In genomic region chr2:170973492-170974303, GRCh38 we compare ENCODE assay signal across 1 cellular context.
TF ChIP-seq lines count a peak whose summit lies in the region.

No MANE protein-coding gene starts in this region.

TF ChIP-seq in HEK293, 187 proteins besides CTCF, POLR2A, EP300 and RAD21 (continued from another document and continues in another):
- peak; percentile 38 for TF ChIP-seq ZBTB26 (tag by site-specific recombination; optimal IDR thresholded peaks at IDR 0.05)
- no peak for TF ChIP-seq SETDB1 (IDR thresholded peaks at IDR 0.05; ENCODE audit: insufficient read length, low read length)
- TF ChIP-seq OVOL3 (tag by site-specific recombination; IDR thresholded peaks at IDR 0.05): no peak
- TF ChIP-seq ZNF140 (tag by site-specific recombination; IDR thresholded peaks at IDR 0.05): no peak
- TF ChIP-seq ZBTB21 (tag by site-specific recombination; IDR thresholded peaks at IDR 0.05): no peak
- no peak for TF ChIP-seq ZNF514 (tag by site-specific recombination; IDR thresholded peaks at IDR 0.05)
- peak; percentile 82 for TF ChIP-seq ZBTB8A (tag by site-specific recombination; IDR thresholded peaks at IDR 0.05)
- no peak for TF ChIP-seq REPIN1 (tag by site-specific recombination; IDR thresholded peaks at IDR 0.05; ENCODE audit: low read depth)
- TF ChIP-seq, protein P1, sequence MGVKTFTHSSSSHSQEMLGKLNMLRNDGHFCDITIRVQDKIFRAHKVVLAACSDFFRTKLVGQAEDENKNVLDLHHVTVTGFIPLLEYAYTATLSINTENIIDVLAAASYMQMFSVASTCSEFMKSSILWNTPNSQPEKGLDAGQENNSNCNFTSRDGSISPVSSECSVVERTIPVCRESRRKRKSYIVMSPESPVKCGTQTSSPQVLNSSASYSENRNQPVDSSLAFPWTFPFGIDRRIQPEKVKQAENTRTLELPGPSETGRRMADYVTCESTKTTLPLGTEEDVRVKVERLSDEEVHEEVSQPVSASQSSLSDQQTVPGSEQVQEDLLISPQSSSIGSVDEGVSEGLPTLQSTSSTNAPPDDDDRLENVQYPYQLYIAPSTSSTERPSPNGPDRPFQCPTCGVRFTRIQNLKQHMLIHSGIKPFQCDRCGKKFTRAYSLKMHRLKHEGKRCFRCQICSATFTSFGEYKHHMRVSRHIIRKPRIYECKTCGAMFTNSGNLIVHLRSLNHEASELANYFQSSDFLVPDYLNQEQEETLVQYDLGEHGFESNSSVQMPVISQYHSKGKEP (tag by site-specific recombination; IDR thresholded peaks at IDR 0.05): peak; percentile 53
- TF ChIP-seq ZNF561 (tag by site-specific recombination; IDR thresholded peaks at IDR 0.05; ENCODE audit: borderline replicate concordance): 0 out of 2 replicates have a peak, but pooled peaks have one; percentile 50
- TF ChIP-seq GLI2 (tag by site-specific recombination; IDR thresholded peaks at IDR 0.05; ENCODE audit: borderline replicate concordance, low read depth): no peak
- no peak for TF ChIP-seq RBAK (tag by site-specific recombination; IDR thresholded peaks at IDR 0.05)
- no peak for TF ChIP-seq ZBTB7A (tag by site-specific recombination; IDR thresholded peaks at IDR 0.05; ENCODE audit: low read depth)
- TF ChIP-seq, protein P2, sequence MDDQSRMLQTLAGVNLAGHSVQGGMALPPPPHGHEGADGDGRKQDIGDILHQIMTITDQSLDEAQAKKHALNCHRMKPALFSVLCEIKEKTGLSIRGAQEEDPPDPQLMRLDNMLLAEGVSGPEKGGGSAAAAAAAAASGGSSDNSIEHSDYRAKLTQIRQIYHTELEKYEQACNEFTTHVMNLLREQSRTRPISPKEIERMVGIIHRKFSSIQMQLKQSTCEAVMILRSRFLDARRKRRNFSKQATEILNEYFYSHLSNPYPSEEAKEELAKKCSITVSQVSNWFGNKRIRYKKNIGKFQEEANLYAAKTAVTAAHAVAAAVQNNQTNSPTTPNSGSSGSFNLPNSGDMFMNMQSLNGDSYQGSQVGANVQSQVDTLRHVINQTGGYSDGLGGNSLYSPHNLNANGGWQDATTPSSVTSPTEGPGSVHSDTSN (CRISPR knock-in tag; IDR thresholded peaks at IDR 0.05): peak; percentile 44; the same call in 1 of the 2 replicates
- TF ChIP-seq ZNF366 (tag by site-specific recombination; conservative IDR thresholded peaks at IDR 0.05): no peak
- peak; percentile 32; the same call in 1 of the 2 replicates for TF ChIP-seq SP3 (tag by site-specific recombination; IDR thresholded peaks at IDR 0.05)
- TF ChIP-seq, protein P3, sequence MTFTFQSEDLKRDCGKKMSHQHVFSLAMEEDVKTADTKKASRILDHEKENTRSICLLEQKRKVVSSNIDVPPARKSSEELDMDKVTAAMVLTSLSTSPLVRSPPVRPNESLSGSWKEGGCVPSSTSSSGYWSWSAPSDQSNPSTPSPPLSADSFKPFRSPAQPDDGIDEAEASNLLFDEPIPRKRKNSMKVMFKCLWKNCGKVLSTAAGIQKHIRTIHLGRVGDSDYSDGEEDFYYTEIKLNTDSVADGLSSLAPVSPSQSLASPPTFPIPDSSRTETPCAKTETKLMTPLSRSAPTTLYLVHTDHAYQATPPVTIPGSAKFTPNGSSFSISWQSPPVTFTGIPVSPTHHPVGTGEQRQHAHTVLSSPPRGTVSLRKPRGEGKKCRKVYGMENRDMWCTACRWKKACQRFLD (tag by site-specific recombination; IDR thresholded peaks at IDR 0.05): no peak
- no peak for TF ChIP-seq ZNF521 (tag by site-specific recombination; IDR thresholded peaks at IDR 0.05)
- no peak for TF ChIP-seq SCRT1 (tag by site-specific recombination; IDR thresholded peaks at IDR 0.05; ENCODE audit: borderline replicate concordance)
- 0 out of 2 replicates have a peak, but pooled peaks have one; percentile 65 for TF ChIP-seq ZNF660 (tag by site-specific recombination; IDR thresholded peaks at IDR 0.05)
- no peak for TF ChIP-seq ZNF404 (tag by site-specific recombination; IDR thresholded peaks at IDR 0.05)
- peak; percentile 74; the same call in 1 of the 2 replicates for TF ChIP-seq GLIS2 (tag by site-specific recombination; IDR thresholded peaks at IDR 0.05)
- TF ChIP-seq KLF10 (tag by site-specific recombination; IDR thresholded peaks at IDR 0.05): peak; percentile 49; the same call in 1 of the 2 replicates
- TF ChIP-seq KLF8 (tag by site-specific recombination; IDR thresholded peaks at IDR 0.05): peak; percentile 56; the same call in 1 of the 2 replicates
- no peak for TF ChIP-seq ZNF670 (tag by site-specific recombination; IDR thresholded peaks at IDR 0.05; ENCODE audit: low read depth)
- peak; percentile 42; the same call in 1 of the 2 replicates for TF ChIP-seq GLIS1 (tag by site-specific recombination; IDR thresholded peaks at IDR 0.05)
- TF ChIP-seq PRDM1 (tag by site-specific recombination; IDR thresholded peaks at IDR 0.05): no peak
- no peak for TF ChIP-seq ZNF16 (tag by site-specific recombination; IDR thresholded peaks at IDR 0.05; ENCODE audit: low read depth)
- TF ChIP-seq BCL11A (tag by site-specific recombination; IDR thresholded peaks at IDR 0.05; ENCODE audit: low read depth): no peak
- TF ChIP-seq ZNF266 (tag by site-specific recombination; IDR thresholded peaks at IDR 0.05; ENCODE audit: low read depth): no peak
- no peak for TF ChIP-seq ZNF830 (tag by site-specific recombination; IDR thresholded peaks at IDR 0.05; ENCODE audit: low read depth)
- TF ChIP-seq, protein P4, sequence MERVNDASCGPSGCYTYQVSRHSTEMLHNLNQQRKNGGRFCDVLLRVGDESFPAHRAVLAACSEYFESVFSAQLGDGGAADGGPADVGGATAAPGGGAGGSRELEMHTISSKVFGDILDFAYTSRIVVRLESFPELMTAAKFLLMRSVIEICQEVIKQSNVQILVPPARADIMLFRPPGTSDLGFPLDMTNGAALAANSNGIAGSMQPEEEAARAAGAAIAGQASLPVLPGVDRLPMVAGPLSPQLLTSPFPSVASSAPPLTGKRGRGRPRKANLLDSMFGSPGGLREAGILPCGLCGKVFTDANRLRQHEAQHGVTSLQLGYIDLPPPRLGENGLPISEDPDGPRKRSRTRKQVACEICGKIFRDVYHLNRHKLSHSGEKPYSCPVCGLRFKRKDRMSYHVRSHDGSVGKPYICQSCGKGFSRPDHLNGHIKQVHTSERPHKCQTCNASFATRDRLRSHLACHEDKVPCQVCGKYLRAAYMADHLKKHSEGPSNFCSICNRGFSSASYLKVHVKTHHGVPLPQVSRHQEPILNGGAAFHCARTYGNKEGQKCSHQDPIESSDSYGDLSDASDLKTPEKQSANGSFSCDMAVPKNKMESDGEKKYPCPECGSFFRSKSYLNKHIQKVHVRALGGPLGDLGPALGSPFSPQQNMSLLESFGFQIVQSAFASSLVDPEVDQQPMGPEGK (tag by site-specific recombination; IDR thresholded peaks at IDR 0.05): peak; percentile 49; the same call in 1 of the 2 replicates
- TF ChIP-seq, protein P5, sequence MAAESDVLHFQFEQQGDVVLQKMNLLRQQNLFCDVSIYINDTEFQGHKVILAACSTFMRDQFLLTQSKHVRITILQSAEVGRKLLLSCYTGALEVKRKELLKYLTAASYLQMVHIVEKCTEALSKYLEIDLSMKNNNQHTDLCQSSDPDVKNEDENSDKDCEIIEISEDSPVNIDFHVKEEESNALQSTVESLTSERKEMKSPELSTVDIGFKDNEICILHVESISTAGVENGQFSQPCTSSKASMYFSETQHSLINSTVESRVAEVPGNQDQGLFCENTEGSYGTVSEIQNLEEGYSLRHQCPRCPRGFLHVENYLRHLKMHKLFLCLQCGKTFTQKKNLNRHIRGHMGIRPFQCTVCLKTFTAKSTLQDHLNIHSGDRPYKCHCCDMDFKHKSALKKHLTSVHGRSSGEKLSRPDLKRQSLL (tag by site-specific recombination; IDR thresholded peaks at IDR 0.05): no peak
- TF ChIP-seq ZNF184 (tag by site-specific recombination; IDR thresholded peaks at IDR 0.05): 0 out of 2 replicates have a peak, but pooled peaks have one; percentile 9
- no peak for TF ChIP-seq ZSCAN23 (tag by site-specific recombination; IDR thresholded peaks at IDR 0.05)
- no peak for TF ChIP-seq ZNF23 (tag by site-specific recombination; IDR thresholded peaks at IDR 0.05; ENCODE audit: borderline replicate concordance)
- TF ChIP-seq ZNF121 (tag by site-specific recombination; IDR thresholded peaks at IDR 0.05): no peak
- TF ChIP-seq ZBTB17 (tag by site-specific recombination; IDR thresholded peaks at IDR 0.05): no peak
- peak; percentile 79 for TF ChIP-seq ZNF423 (tag by site-specific recombination; IDR thresholded peaks at IDR 0.05)
- TF ChIP-seq, protein P6, sequence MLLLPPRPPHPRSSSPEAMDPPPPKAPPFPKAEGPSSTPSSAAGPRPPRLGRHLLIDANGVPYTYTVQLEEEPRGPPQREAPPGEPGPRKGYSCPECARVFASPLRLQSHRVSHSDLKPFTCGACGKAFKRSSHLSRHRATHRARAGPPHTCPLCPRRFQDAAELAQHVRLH (tag by site-specific recombination; IDR thresholded peaks at IDR 0.05): no peak
- TF ChIP-seq ZNF626 (tag by site-specific recombination; IDR thresholded peaks at IDR 0.05): no peak
- 0 out of 2 replicates have a peak, but pooled peaks have one; percentile 31 for TF ChIP-seq ZNF629 (tag by site-specific recombination; IDR thresholded peaks at IDR 0.05)
- TF ChIP-seq IKZF3 (tag by site-specific recombination; IDR thresholded peaks at IDR 0.05): peak; percentile 47; the same call in 1 of the 2 replicates
- peak; percentile 89 for TF ChIP-seq ZFP3 (tag by site-specific recombination; IDR thresholded peaks at IDR 0.05; ENCODE audit: low read depth)
- TF ChIP-seq ZBTB10 (tag by site-specific recombination; IDR thresholded peaks at IDR 0.05): 0 out of 2 replicates have a peak, but pooled peaks have one; percentile 52
- no peak for TF ChIP-seq ZNF394 (tag by site-specific recombination; IDR thresholded peaks at IDR 0.05; ENCODE audit: borderline replicate concordance)
- peak; percentile 75 for TF ChIP-seq ZEB2 (tag by site-specific recombination; IDR thresholded peaks at IDR 0.05)
- no peak for TF ChIP-seq ZNF239 (tag by site-specific recombination; IDR thresholded peaks at IDR 0.05)
- TF ChIP-seq ZNF311 (tag by site-specific recombination; IDR thresholded peaks at IDR 0.05; ENCODE audit: borderline replicate concordance): no peak
- TF ChIP-seq ZNF791 (tag by site-specific recombination; IDR thresholded peaks at IDR 0.05): no peak
- peak; percentile 98 for TF ChIP-seq ZXDB (tag by site-specific recombination; IDR thresholded peaks at IDR 0.05)
- TF ChIP-seq ZNF654 (tag by site-specific recombination; IDR thresholded peaks at IDR 0.05; ENCODE audit: low read depth): peak; percentile 61
- no peak for TF ChIP-seq ZNF785 (tag by site-specific recombination; IDR thresholded peaks at IDR 0.05)
- no peak for TF ChIP-seq ZNF544 (tag by site-specific recombination; IDR thresholded peaks at IDR 0.05)
- TF ChIP-seq ZSCAN4 (tag by site-specific recombination; IDR thresholded peaks at IDR 0.05): no peak
- TF ChIP-seq, protein P7, sequence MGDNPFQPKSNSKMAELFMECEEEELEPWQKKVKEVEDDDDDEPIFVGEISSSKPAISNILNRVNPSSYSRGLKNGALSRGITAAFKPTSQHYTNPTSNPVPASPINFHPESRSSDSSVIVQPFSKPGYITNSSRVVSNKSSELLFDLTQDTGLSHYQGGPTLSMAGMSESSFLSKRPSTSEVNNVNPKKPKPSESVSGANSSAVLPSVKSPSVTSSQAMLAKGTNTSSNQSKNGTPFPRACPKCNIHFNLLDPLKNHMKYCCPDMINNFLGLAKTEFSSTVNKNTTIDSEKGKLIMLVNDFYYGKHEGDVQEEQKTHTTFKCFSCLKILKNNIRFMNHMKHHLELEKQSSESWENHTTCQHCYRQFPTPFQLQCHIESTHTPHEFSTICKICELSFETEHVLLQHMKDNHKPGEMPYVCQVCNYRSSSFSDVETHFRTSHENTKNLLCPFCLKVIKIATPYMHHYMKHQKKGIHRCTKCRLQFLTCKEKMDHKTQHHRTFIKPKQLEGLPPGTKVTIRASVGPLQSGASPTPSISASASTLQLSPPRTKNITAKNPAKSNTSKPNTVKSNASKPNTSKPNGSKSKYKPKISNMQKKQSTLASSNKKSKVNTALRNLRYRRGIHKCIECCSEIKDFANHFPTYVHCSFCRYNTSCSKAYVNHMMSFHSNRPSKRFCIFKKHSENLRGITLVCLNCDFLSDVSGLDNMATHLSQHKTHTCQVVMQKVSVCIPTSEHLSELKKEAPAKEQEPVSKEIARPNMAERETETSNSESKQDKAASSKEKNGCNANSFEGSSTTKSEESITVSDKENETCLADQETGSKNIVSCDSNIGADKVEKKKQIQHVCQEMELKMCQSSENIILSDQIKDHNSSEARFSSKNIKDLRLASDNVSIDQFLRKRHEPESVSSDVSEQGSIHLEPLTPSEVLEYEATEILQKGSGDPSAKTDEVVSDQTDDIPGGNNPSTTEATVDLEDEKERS (tag by site-specific recombination; IDR thresholded peaks at IDR 0.05): no peak
- TF ChIP-seq ZNF157 (tag by site-specific recombination; IDR thresholded peaks at IDR 0.05): no peak
